In the genomic region with DNA sequence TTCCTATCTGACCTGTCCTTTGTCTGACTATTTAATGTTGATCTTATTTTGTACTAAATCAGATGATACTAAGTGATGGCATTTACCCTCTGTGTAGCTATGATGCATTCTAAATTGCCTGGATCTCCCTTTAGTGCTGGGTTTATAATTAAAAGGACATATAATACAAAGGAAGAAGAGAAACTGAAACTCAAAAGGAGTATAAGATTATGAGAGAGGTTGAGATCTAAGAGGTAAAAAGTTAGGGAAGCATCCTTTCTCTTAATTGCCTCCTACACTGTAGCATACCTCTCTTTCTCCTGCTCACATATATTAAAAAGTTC, we compare ENCODE assay signal across 20 cellular contexts.
DNase-seq lines count a peak whose midpoint lies in the region; ATAC-seq and TF ChIP-seq lines count a peak whose summit lies in the region.
"Had no signal": no experiment of that assay in that cellular context is flagged by ENCODE, and none has a peak within 500 bp of the region (broad histone marks: within the 10 kb centered on the region; RNA-seq: fewer than 3 reads in every experiment).

No MANE protein-coding gene starts in this region.

- peak overlapping the region; percentile 38 for H3K27ac Mint-ChIP-seq in T-helper 2 cell treated with Interferon-gamma antibody and Interleukin-4, amounts not matched to agents 5 μg/mL and 100 μg/mL, for 36 hours
- H3K27ac Mint-ChIP-seq in activated naive CD4-positive, alpha-beta T cell treated with anti-CD3 and anti-CD28 coated beads, Interleukin-2, amount 50 U/mL, for 24 hours, result peak overlapping the region; percentile 47
- no peak overlapping the region for H3K27ac Mint-ChIP-seq in activated naive CD4-positive, alpha-beta T cell treated with anti-CD3 and anti-CD28 coated beads for 36 hours
- H3K27ac Mint-ChIP-seq in activated T-helper 1 cell treated with anti-CD3 and anti-CD28 coated beads, Interleukin-12 subunit alpha, Interleukin-12 subunit beta, Interleukin-2, Interleukin-4 antibody, amounts not matched to agents 30 ng/mL and 10 ng/mL and 1 ng/mL, durations not matched to agents 14 hours and 24 hours and 36 hours, result peak overlapping the region; percentile 2
- peak overlapping the region; percentile 3 for H3K27ac Mint-ChIP-seq in stimulated activated memory B cell treated with anti-CD40 and anti-IgM and Interleukin-4, amounts not matched to agents 10 μg/mL and 1 μg/mL and 100 μg/mL, for 72 hours

- TF ChIP-seq CTCF in gastroesophageal sphincter (IDR thresholded peaks at IDR 0.05), result no peak

- CTCF ChIA-PET in activated naive CD4-positive, alpha-beta T cell treated with anti-CD3 and anti-CD28 coated beads for 36 hours (lab: Charles Lee), result interaction anchor here (0.5 kb wide), 1 partner anchor 1993 kb away, joined by 3 read pairs; no protein-coding TSS in a partner anchor

- H3K4me1 ChIP-seq in gastroesophageal sphincter, result no peaks in the 10 kb centered on the region
- H3K4me1 ChIP-seq: Peyer's patch, SJCRH30 had no signal

- no peaks in the 10 kb centered on the region for H3K9me3 ChIP-seq in gastroesophageal sphincter
- H3K9me3 ChIP-seq: Peyer's patch, SJCRH30 had no signal

- peaks cover 31% of the 10 kb centered on the region for H3K36me3 Mint-ChIP-seq in T-helper 2 cell treated with Interferon-gamma antibody and Interleukin-4, amounts not matched to agents 5 μg/mL and 100 μg/mL, for 36 hours (ENCODE audit: low read depth)
- peaks cover 10% of the 10 kb centered on the region for H3K36me3 Mint-ChIP-seq in activated naive CD4-positive, alpha-beta T cell treated with anti-CD3 and anti-CD28 coated beads, Interleukin-2, amount 50 U/mL, for 24 hours
- peaks cover 19% of the 10 kb centered on the region for H3K36me3 Mint-ChIP-seq in activated naive CD4-positive, alpha-beta T cell treated with anti-CD3 and anti-CD28 coated beads for 36 hours (ENCODE audit: low read depth)
- H3K36me3 Mint-ChIP-seq in activated T-helper 1 cell treated with anti-CD3 and anti-CD28 coated beads, Interleukin-12 subunit alpha, Interleukin-12 subunit beta, Interleukin-2, Interleukin-4 antibody, amounts not matched to agents 30 ng/mL and 10 ng/mL and 1 ng/mL, durations not matched to agents 14 hours and 24 hours and 36 hours (ENCODE audit: low read depth), result peaks cover 17% of the 10 kb centered on the region
- H3K36me3 Mint-ChIP-seq in stimulated activated memory B cell treated with anti-CD40 and anti-IgM and Interleukin-4, amounts not matched to agents 10 μg/mL and 1 μg/mL and 100 μg/mL, for 72 hours, result peaks cover 26% of the 10 kb centered on the region

- no peak for TF ChIP-seq POLR2A in gastroesophageal sphincter (IDR thresholded peaks at IDR 0.05)

- no peak overlapping the region for H3K4me3 ChIP-seq in gastroesophageal sphincter
- H3K4me3 ChIP-seq: Peyer's patch, SJCRH30 had no signal

- no peaks in the 10 kb centered on the region for H3K9me3 Mint-ChIP-seq in T-helper 2 cell treated with Interferon-gamma antibody and Interleukin-4, amounts not matched to agents 5 μg/mL and 100 μg/mL, for 36 hours
- no peaks in the 10 kb centered on the region for H3K9me3 Mint-ChIP-seq in activated naive CD4-positive, alpha-beta T cell treated with anti-CD3 and anti-CD28 coated beads, Interleukin-2, amount 50 U/mL, for 24 hours
- H3K9me3 Mint-ChIP-seq in activated naive CD4-positive, alpha-beta T cell treated with anti-CD3 and anti-CD28 coated beads for 36 hours, result no peaks in the 10 kb centered on the region
- no peaks in the 10 kb centered on the region for H3K9me3 Mint-ChIP-seq in activated T-helper 1 cell treated with anti-CD3 and anti-CD28 coated beads, Interleukin-12 subunit alpha, Interleukin-12 subunit beta, Interleukin-2, Interleukin-4 antibody, amounts not matched to agents 30 ng/mL and 10 ng/mL and 1 ng/mL, durations not matched to agents 14 hours and 24 hours and 36 hours
- no peaks in the 10 kb centered on the region for H3K9me3 Mint-ChIP-seq in stimulated activated memory B cell treated with anti-CD40 and anti-IgM and Interleukin-4, amounts not matched to agents 10 μg/mL and 1 μg/mL and 100 μg/mL, for 72 hours

- H3K36me3 ChIP-seq in gastroesophageal sphincter, result peaks cover 0 to 19% of the 10 kb centered on the region in 2 donors
- H3K36me3 ChIP-seq: SJCRH30 had no signal

- peaks cover 17% of the 10 kb centered on the region for H3K4me1 Mint-ChIP-seq in T-helper 2 cell treated with Interferon-gamma antibody and Interleukin-4, amounts not matched to agents 5 μg/mL and 100 μg/mL, for 36 hours (ENCODE audit: low read depth)
- H3K4me1 Mint-ChIP-seq in activated naive CD4-positive, alpha-beta T cell treated with anti-CD3 and anti-CD28 coated beads, Interleukin-2, amount 50 U/mL, for 24 hours, result peaks cover 39% of the 10 kb centered on the region
- H3K4me1 Mint-ChIP-seq in activated naive CD4-positive, alpha-beta T cell treated with anti-CD3 and anti-CD28 coated beads for 36 hours (ENCODE audit: low read depth), result peaks cover 22% of the 10 kb centered on the region
- peaks cover 19% of the 10 kb centered on the region for H3K4me1 Mint-ChIP-seq in activated T-helper 1 cell treated with anti-CD3 and anti-CD28 coated beads, Interleukin-12 subunit alpha, Interleukin-12 subunit beta, Interleukin-2, Interleukin-4 antibody, amounts not matched to agents 30 ng/mL and 10 ng/mL and 1 ng/mL, durations not matched to agents 14 hours and 24 hours and 36 hours (ENCODE audit: low read depth)
- H3K4me1 Mint-ChIP-seq in stimulated activated memory B cell treated with anti-CD40 and anti-IgM and Interleukin-4, amounts not matched to agents 10 μg/mL and 1 μg/mL and 100 μg/mL, for 72 hours, result peaks cover 5% of the 10 kb centered on the region

- no peaks in the 10 kb centered on the region for H3K27me3 ChIP-seq in gastroesophageal sphincter
- H3K27me3 ChIP-seq: Peyer's patch, SJCRH30 had no signal

- no peak for TF ChIP-seq EP300 in gastroesophageal sphincter (IDR thresholded peaks at IDR 0.05)

- intact Hi-C loops in activated naive CD4-positive, alpha-beta T cell treated with anti-CD3 and anti-CD28 coated beads for 36 hours (cut with micrococcal nuclease), result no loop called here
- intact Hi-C loops in activated T-helper 1 cell treated with anti-CD3 and anti-CD28 coated beads, Interleukin-12 subunit alpha, Interleukin-12 subunit beta, Interleukin-2, Interleukin-4 antibody, amounts not matched to agents 30 ng/mL and 10 ng/mL and 1 ng/mL, durations not matched to agents 14 hours and 24 hours and 36 hours (cut with micrococcal nuclease), result loop anchor here (5.0 kb wide), 1 partner anchor 117 kb away; a partner anchor contains a TSS

- H3K4me3 Mint-ChIP-seq in T-helper 2 cell treated with Interferon-gamma antibody and Interleukin-4, amounts not matched to agents 5 μg/mL and 100 μg/mL, for 36 hours, result no peak overlapping the region
- no peak overlapping the region for H3K4me3 Mint-ChIP-seq in activated naive CD4-positive, alpha-beta T cell treated with anti-CD3 and anti-CD28 coated beads, Interleukin-2, amount 50 U/mL, for 24 hours
- no peak overlapping the region for H3K4me3 Mint-ChIP-seq in activated naive CD4-positive, alpha-beta T cell treated with anti-CD3 and anti-CD28 coated beads for 36 hours
- H3K4me3 Mint-ChIP-seq in activated T-helper 1 cell treated with anti-CD3 and anti-CD28 coated beads, Interleukin-12 subunit alpha, Interleukin-12 subunit beta, Interleukin-2, Interleukin-4 antibody, amounts not matched to agents 30 ng/mL and 10 ng/mL and 1 ng/mL, durations not matched to agents 14 hours and 24 hours and 36 hours, result no peak overlapping the region
- no peak overlapping the region for H3K4me3 Mint-ChIP-seq in stimulated activated memory B cell treated with anti-CD40 and anti-IgM and Interleukin-4, amounts not matched to agents 10 μg/mL and 1 μg/mL and 100 μg/mL, for 72 hours

- ATAC-seq in stimulated activated memory B cell treated with anti-CD40 and anti-IgM and Interleukin-4, amounts not matched to agents 10 μg/mL and 1 μg/mL and 100 μg/mL, for 72 hours, result no peak
- ATAC-seq in gastroesophageal sphincter, result no peak

- no peaks in the 10 kb centered on the region for H3K27me3 Mint-ChIP-seq in T-helper 2 cell treated with Interferon-gamma antibody and Interleukin-4, amounts not matched to agents 5 μg/mL and 100 μg/mL, for 36 hours (ENCODE audit: low read depth)
- no peaks in the 10 kb centered on the region for H3K27me3 Mint-ChIP-seq in activated naive CD4-positive, alpha-beta T cell treated with anti-CD3 and anti-CD28 coated beads, Interleukin-2, amount 50 U/mL, for 24 hours
- no peaks in the 10 kb centered on the region for H3K27me3 Mint-ChIP-seq in activated naive CD4-positive, alpha-beta T cell treated with anti-CD3 and anti-CD28 coated beads for 36 hours (ENCODE audit: low read depth)
- H3K27me3 Mint-ChIP-seq in activated T-helper 1 cell treated with anti-CD3 and anti-CD28 coated beads, Interleukin-12 subunit alpha, Interleukin-12 subunit beta, Interleukin-2, Interleukin-4 antibody, amounts not matched to agents 30 ng/mL and 10 ng/mL and 1 ng/mL, durations not matched to agents 14 hours and 24 hours and 36 hours (ENCODE audit: insufficient read depth), result no peaks in the 10 kb centered on the region
- H3K27me3 Mint-ChIP-seq in stimulated activated memory B cell treated with anti-CD40 and anti-IgM and Interleukin-4, amounts not matched to agents 10 μg/mL and 1 μg/mL and 100 μg/mL, for 72 hours, result no peaks in the 10 kb centered on the region

- DNase-seq in T-helper 2 cell treated with Interferon-gamma antibody and Interleukin-4, amounts not matched to agents 5 μg/mL and 100 μg/mL, for 36 hours (ENCODE audit: low spot score), result no peak
- DNase-seq in T-helper 2 cell, result no peak
- DNase-seq in activated naive CD4-positive, alpha-beta T cell treated with anti-CD3 and anti-CD28 coated beads for 36 hours, result no peak
- no peak for DNase-seq in activated T-helper 1 cell treated with anti-CD3 and anti-CD28 coated beads, Interleukin-12 subunit alpha, Interleukin-12 subunit beta, Interleukin-2, Interleukin-4 antibody, amounts not matched to agents 30 ng/mL and 10 ng/mL and 1 ng/mL, durations not matched to agents 14 hours and 24 hours and 36 hours (ENCODE audit: low spot score)
- no peak for DNase-seq in NCI-H2081 (lab: John Stamatoyannopoulos, UW)
- DNase-seq: 8988T, AML-193, C1 segment of cervical spinal cord, DMS79, NCI-H1105, NCI-H146, NCI-H2029, NCI-H226, NCI-H524, NCI-H82, Peyer's patch, SJCRH30 had no signal

- no peak overlapping the region for H3K27ac ChIP-seq in gastroesophageal sphincter
- H3K27ac ChIP-seq: Peyer's patch, SJCRH30 had no signal
